In genomic region chrX:78514852-78515251, GRCh38 we compare ENCODE assay signal across 9 cellular contexts.
A peak's percentile ranks its signal among the peaks of the same experiment; 100 is the strongest.
DNase-seq lines count a peak whose midpoint lies in the region; ATAC-seq and TF ChIP-seq lines count a peak whose summit lies in the region.
"Had no signal": no experiment of that assay in that cellular context is flagged by ENCODE, and none has a peak within 500 bp of the region (broad histone marks: within the 10 kb centered on the region; RNA-seq: fewer than 3 reads in every experiment).

No MANE protein-coding gene starts in this region.

- no peaks in the 10 kb centered on the region for H3K27me3 ChIP-seq in HUES64 (ENCODE audit: insufficient read depth, low read length)
- peaks cover 0 to 3% of the 10 kb centered on the region in 2 donors for H3K27me3 ChIP-seq in left lung

- H3K27ac ChIP-seq in HUES64 (ENCODE audit: low read depth, low read length) (peak overlapping the region; percentile 95), left lung (no peak overlapping the region)

- peak overlapping the region; percentile 63 for H3K9ac ChIP-seq in HUES64 (ENCODE audit: low read depth, low read length)

- DNase-seq in activated naive CD4-positive, alpha-beta T cell treated with anti-CD3 and anti-CD28 coated beads for 36 hours: peak; percentile 9
- DNase-seq in left lung: no peak
- DNase-seq in NCI-H524 treated with DMSO at 0.1 percent for 48 hours (lab: John Stamatoyannopoulos, UW): no peak
- DNase-seq in NCI-H748 (lab: John Stamatoyannopoulos, UW; ENCODE audit: unreplicated experiment): no peak
- DNase-seq in epidermal melanocyte (ENCODE audit: insufficient read length, low spot score): no peak
- no peak for DNase-seq in activated CD8-positive, alpha-beta memory T cell treated with anti-CD3 and anti-CD28 coated beads, Interleukin-2, amount 50 U/mL, for 48 hours
- DNase-seq: NCI-H187 had no signal

- TF ChIP-seq CTCF in GM12873 (IDR thresholded peaks at IDR 0.05; ENCODE audit: insufficient read depth, low read depth, low read length, missing control alignments) (peak; percentile 11), left lung (IDR thresholded peaks at IDR 0.05) (no peak)

- H3K36me3 Mint-ChIP-seq in activated naive CD4-positive, alpha-beta T cell treated with anti-CD3 and anti-CD28 coated beads for 36 hours (ENCODE audit: low read depth): no peaks in the 10 kb centered on the region

- H3K9me3 ChIP-seq in HUES64 (ENCODE audit: insufficient read depth, low read depth, low read length): no peaks in the 10 kb centered on the region
- H3K9me3 ChIP-seq in left lung: no peaks in the 10 kb centered on the region

- H3K27ac Mint-ChIP-seq in activated naive CD4-positive, alpha-beta T cell treated with anti-CD3 and anti-CD28 coated beads for 36 hours: peak overlapping the region; percentile 57

- H3K4me3 Mint-ChIP-seq in activated naive CD4-positive, alpha-beta T cell treated with anti-CD3 and anti-CD28 coated beads for 36 hours: no peak overlapping the region

- intact Hi-C loops in activated naive CD4-positive, alpha-beta T cell treated with anti-CD3 and anti-CD28 coated beads for 36 hours (cut with micrococcal nuclease): loop anchor here (1.0 to 5.0 kb wide), 11 partner anchors 138 to 852 kb away; partner anchors contain the start of genes COX7B, ITM2A, MAGT1 and TAF9B
- intact Hi-C loops in left lung (cut with DNase I): no loop called here

- H3K9me3 Mint-ChIP-seq in activated naive CD4-positive, alpha-beta T cell treated with anti-CD3 and anti-CD28 coated beads for 36 hours: peaks cover 4% of the 10 kb centered on the region

- H3K4me1 ChIP-seq in HUES64 (ENCODE audit: insufficient read depth, low read length): peaks cover 23% of the 10 kb centered on the region
- H3K4me1 ChIP-seq in left lung: no peaks in the 10 kb centered on the region

- CTCF ChIA-PET in activated naive CD4-positive, alpha-beta T cell treated with anti-CD3 and anti-CD28 coated beads for 36 hours (lab: Charles Lee): interaction anchor here (0.7 kb wide), 1 partner anchor 879 kb away, joined by 3 read pairs; no protein-coding TSS in a partner anchor

- ATAC-seq in left lung: peak; percentile 44

- peaks cover 40% of the 10 kb centered on the region for H3K4me1 Mint-ChIP-seq in activated naive CD4-positive, alpha-beta T cell treated with anti-CD3 and anti-CD28 coated beads for 36 hours (ENCODE audit: low read depth)

- H3K36me3 ChIP-seq in HUES64 (ENCODE audit: insufficient read depth, low read length): no peaks in the 10 kb centered on the region
- no peaks in the 10 kb centered on the region for H3K36me3 ChIP-seq in left lung

- no peaks in the 10 kb centered on the region for H3K27me3 Mint-ChIP-seq in activated naive CD4-positive, alpha-beta T cell treated with anti-CD3 and anti-CD28 coated beads for 36 hours (ENCODE audit: low read depth)

- H3K4me3 ChIP-seq in HUES64 (ENCODE audit: low read length) (no peak overlapping the region), left lung (no peak overlapping the region)
